ENCODE assay signal across 9 cellular contexts in genomic region chr1:109274533-109275476, GRCh38. TPM values are rescaled to one million over a fixed set of nuclear protein-coding genes. Genes with fewer than 3 reads are reported as not detected.
DNase-seq lines count a peak whose midpoint lies in the region; TF ChIP-seq lines count a peak whose summit lies in the region.
"Had no signal": no experiment of that assay in that cellular context is flagged by ENCODE, and none has a peak within 500 bp of the region (broad histone marks: within the 10 kb centered on the region; RNA-seq: fewer than 3 reads in every experiment).

No MANE protein-coding gene starts in this region.

- peak overlapping the region; percentile 61 for H3K4me2 ChIP-seq in osteoblast (ENCODE audit: insufficient read depth, low read length)

- no peaks in the 10 kb centered on the region for H3K9me3 Mint-ChIP-seq in activated CD4-positive, alpha-beta T cell treated with anti-CD3 and anti-CD28 coated beads, Interleukin-2, amount 10 ng/mL, durations not matched to agents 24 days and 14 days

- peaks cover under 1% of the 10 kb centered on the region for H3K79me2 ChIP-seq in osteoblast (ENCODE audit: insufficient read depth, low read length)

- H3K9ac ChIP-seq in endocrine pancreas (ENCODE audit: control insufficient read depth, insufficient read depth, low read length) = peak overlapping the region; percentile 0

- H3K9me3 ChIP-seq in endocrine pancreas (ENCODE audit: control insufficient read depth, low read length) (no peaks in the 10 kb centered on the region), osteoblast (ENCODE audit: low read depth, low read length) (no peaks in the 10 kb centered on the region)

- peak; percentile 73 for DNase-seq in EH (ENCODE audit: low read depth)
- DNase-seq in NCI-H510A treated with DMSO at 0.1 percent for 48 hours (lab: John Stamatoyannopoulos, UW) = peak; percentile 25
- DNase-seq in osteoblast (ENCODE audit: insufficient read length, low spot score, missing footprints) = peak; percentile 96
- DNase-seq in activated CD4-positive, alpha-beta T cell treated with anti-CD3 and anti-CD28 coated beads, Interleukin-2, amount 10 ng/mL, durations not matched to agents 24 days and 14 days = no peak
- no peak for DNase-seq in effector CD8-positive, alpha-beta T cell (lab: John Stamatoyannopoulos, UW)
- DNase-seq in activated CD4-positive, CD25-positive, alpha-beta regulatory T cell (lab: John Stamatoyannopoulos, UW) = no peak
- no peak for DNase-seq in SHP77 treated with DMSO at 0.1 percent for 48 hours (lab: John Stamatoyannopoulos, UW)

- H3K4me3 ChIP-seq in endocrine pancreas (ENCODE audit: control insufficient read depth, insufficient read depth, low read length) (no peak overlapping the region), osteoblast (ENCODE audit: insufficient read depth, low read length) (no peak overlapping the region)
- H3K4me3 ChIP-seq: SK-N-MC had no signal

- H3K27ac ChIP-seq in osteoblast (ENCODE audit: low read depth, low read length) = no peak overlapping the region

- no peak for TF ChIP-seq CTCF in osteoblast (IDR thresholded peaks at IDR 0.05; ENCODE audit: extremely low read depth, low read depth, low read length)

- peaks cover 2% of the 10 kb centered on the region for H3K36me3 Mint-ChIP-seq in activated CD4-positive, alpha-beta T cell treated with anti-CD3 and anti-CD28 coated beads, Interleukin-2, amount 10 ng/mL, durations not matched to agents 24 days and 14 days (ENCODE audit: low read depth)

- no peak overlapping the region for H2AFZ ChIP-seq in osteoblast (ENCODE audit: low read length)

- H3K4me3 Mint-ChIP-seq in activated CD4-positive, alpha-beta T cell treated with anti-CD3 and anti-CD28 coated beads, Interleukin-2, amount 10 ng/mL, durations not matched to agents 24 days and 14 days = no peak overlapping the region

- no peaks in the 10 kb centered on the region for H3K27me3 Mint-ChIP-seq in activated CD4-positive, alpha-beta T cell treated with anti-CD3 and anti-CD28 coated beads, Interleukin-2, amount 10 ng/mL, durations not matched to agents 24 days and 14 days

- H3K36me3 ChIP-seq in endocrine pancreas (ENCODE audit: control insufficient read depth, insufficient read depth, low read length) (no peaks in the 10 kb centered on the region), osteoblast (ENCODE audit: insufficient read depth, low read length) (peaks cover 14% of the 10 kb centered on the region)

- no peaks in the 10 kb centered on the region for H3K27me3 ChIP-seq in endocrine pancreas (ENCODE audit: control insufficient read depth, insufficient read depth, low read length)
- H3K27me3 ChIP-seq in osteoblast (ENCODE audit: insufficient read depth, low read length) = no peaks in the 10 kb centered on the region

- no peak overlapping the region for H3K27ac Mint-ChIP-seq in activated CD4-positive, alpha-beta T cell treated with anti-CD3 and anti-CD28 coated beads, Interleukin-2, amount 10 ng/mL, durations not matched to agents 24 days and 14 days

- no peaks in the 10 kb centered on the region for H4K20me1 ChIP-seq in osteoblast (ENCODE audit: insufficient read depth, low read length)

- intact Hi-C loops in activated CD4-positive, alpha-beta T cell treated with anti-CD3 and anti-CD28 coated beads, Interleukin-2, amount 10 ng/mL, durations not matched to agents 24 days and 14 days (cut with micrococcal nuclease) = no loop called here

- H3K4me1 ChIP-seq in endocrine pancreas (ENCODE audit: control insufficient read depth, insufficient read depth, low read length) = peaks cover 6% of the 10 kb centered on the region
- peaks cover 23% of the 10 kb centered on the region for H3K4me1 ChIP-seq in osteoblast (ENCODE audit: insufficient read depth, low read length)

- peaks cover 7% of the 10 kb centered on the region for H3K4me1 Mint-ChIP-seq in activated CD4-positive, alpha-beta T cell treated with anti-CD3 and anti-CD28 coated beads, Interleukin-2, amount 10 ng/mL, durations not matched to agents 24 days and 14 days

RNA-seq across cellular contexts. Expression of gene PSRC1, which starts 8.1 kb away (rescaled TPM):
- 5.4 and 5.9 TPM in 2 replicates for total RNA-seq in osteoblast
- 4.5 and 5.0 TPM in 2 replicates for total RNA-seq in activated CD4-positive, alpha-beta T cell treated with anti-CD3 and anti-CD28 coated beads, Interleukin-2, amount 10 ng/mL, durations not matched to agents 24 days and 14 days

RNA-seq across cellular contexts. Expression of gene CELSR2, which starts 25.5 kb away (rescaled TPM):
- total RNA-seq in osteoblast = 1.4 and 1.5 TPM in 2 replicates
- total RNA-seq in activated CD4-positive, alpha-beta T cell treated with anti-CD3 and anti-CD28 coated beads, Interleukin-2, amount 10 ng/mL, durations not matched to agents 24 days and 14 days = 3.8 and 4.1 TPM in 2 replicates

RNA-seq across cellular contexts. Expression of gene MYBPHL, which starts 32.0 kb away (rescaled TPM):
- total RNA-seq in osteoblast = not detected in 2 replicates
- not detected in 2 replicates for total RNA-seq in activated CD4-positive, alpha-beta T cell treated with anti-CD3 and anti-CD28 coated beads, Interleukin-2, amount 10 ng/mL, durations not matched to agents 24 days and 14 days

Comparison
In these comparisons a context has a peak if more than half of its experiments do, and no peak if none do; other contexts are left out.
1. DNase-seq: peak in EH (single experiment), NCI-H510A treated with DMSO at 0.1 percent for 48 hours (single experiment) and osteoblast (single experiment); none in activated CD4-positive, alpha-beta T cell treated with anti-CD3 and anti-CD28 coated beads, Interleukin-2, amount 10 ng/mL, durations not matched to agents 24 days and 14 days (single experiment), effector CD8-positive, alpha-beta T cell (single experiment), activated CD4-positive, CD25-positive, alpha-beta regulatory T cell (0 of 4) and SHP77 treated with DMSO at 0.1 percent for 48 hours (single experiment).